Comparison of ENCODE assay signal across 9 cellular contexts in the genomic region with DNA sequence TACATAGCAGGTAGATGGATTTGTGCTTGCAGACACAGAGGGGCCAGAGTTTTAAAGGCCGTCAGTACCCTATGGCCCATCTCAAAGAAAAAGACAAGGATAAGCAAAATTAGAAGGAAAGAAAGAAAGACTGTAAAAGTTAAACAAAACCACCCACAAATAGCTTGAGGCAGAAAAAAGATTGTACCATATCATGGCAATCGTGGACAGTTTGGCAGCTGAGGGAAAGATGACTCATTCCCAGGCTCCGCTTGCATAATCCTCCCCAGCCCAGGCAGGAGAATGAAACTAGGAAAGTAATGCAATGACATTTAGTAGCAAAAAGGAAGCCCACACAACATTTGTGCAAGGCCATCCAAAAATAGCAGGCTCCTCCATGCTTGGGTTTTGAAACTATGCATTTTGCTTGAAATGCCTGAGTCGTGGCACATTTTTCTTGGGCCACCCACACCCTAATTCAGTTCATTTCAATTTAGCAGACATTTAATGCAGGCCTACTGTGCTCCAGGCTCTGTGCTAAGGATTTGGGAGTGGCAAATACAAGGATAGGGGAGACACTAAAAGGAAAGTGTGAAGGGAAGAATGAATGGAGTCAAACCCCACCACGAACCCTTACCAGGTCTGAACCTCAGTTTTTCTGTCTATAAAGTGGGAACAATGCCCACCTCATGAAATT. TPM values are rescaled to one million over a fixed set of nuclear protein-coding genes. Genes with fewer than 3 reads are reported as not detected.
DNase-seq lines count a peak whose midpoint lies in the region; ATAC-seq and TF ChIP-seq lines count a peak whose summit lies in the region.
"Had no signal": no experiment of that assay in that cellular context is flagged by ENCODE, and none has a peak within 500 bp of the region (broad histone marks: within the 10 kb centered on the region; RNA-seq: fewer than 3 reads in every experiment).

No MANE protein-coding gene starts in this region.

- no peak overlapping the region for H3K4me3 ChIP-seq in right lobe of liver

- H3K4me1 Mint-ChIP-seq in stimulated activated naive CD8-positive, alpha-beta T cell treated with anti-CD3 and anti-CD28 coated beads, Interleukin-15, Interleukin-2, amounts not matched to agents 100 ng/mL and 50 ng/mL, for 24 hours (ENCODE audit: low read depth): peaks cover 55% of the 10 kb centered on the region

- intact Hi-C loops in right lobe of liver (cut with DNase I): no loop called here

- peak; percentile 49 for TF ChIP-seq POLR2A in right lobe of liver (IDR thresholded peaks at IDR 0.05)

- H3K27ac ChIP-seq in caudate nucleus (ENCODE audit: low read depth, low read length) (peak overlapping the region; percentile 33), right lobe of liver (peak overlapping the region; percentile 54 to 63 (median 61))

- WGBS in right lobe of liver (ENCODE audit: insufficient coverage, low coverage, low lambda C conversion rate, missing lambda C conversion rate): 15% methylated on average over 5 of the region's 5 CpGs

- DNase-seq in activated CD4-positive, alpha-beta T cell treated with anti-CD3 and anti-CD28 coated beads for 48 hours: peak; percentile 72
- DNase-seq in activated CD4-positive, alpha-beta T cell treated with anti-CD3 and anti-CD28 coated beads, Interleukin-2, amount 50 U/mL, for 4 hours: no peak
- DNase-seq in caudate nucleus (lab: John Stamatoyannopoulos, UW): peak in 46 of 61 donors; percentile 17 to 92 (median 55)
- DNase-seq in right lobe of liver: peak; percentile 63 to 83 (median 71)
- no peak for DNase-seq in KG1 (lab: John Stamatoyannopoulos, UW)
- DNase-seq: activated naive CD8-positive, alpha-beta T cell treated with anti-CD3 and anti-CD28 coated beads, Interleukin-2, amount 10 ng/mL, durations not matched to agents 7 days and 5 days had no signal

- peak overlapping the region; percentile 81 for H3K27ac Mint-ChIP-seq in stimulated activated naive CD8-positive, alpha-beta T cell treated with anti-CD3 and anti-CD28 coated beads, Interleukin-15, Interleukin-2, amounts not matched to agents 100 ng/mL and 50 ng/mL, for 24 hours
- H3K27ac Mint-ChIP-seq: activated naive CD8-positive, alpha-beta T cell treated with anti-CD3 and anti-CD28 coated beads, Interleukin-2, amount 10 ng/mL, durations not matched to agents 7 days and 5 days had no signal

- H3K36me3 Mint-ChIP-seq in stimulated activated naive CD8-positive, alpha-beta T cell treated with anti-CD3 and anti-CD28 coated beads, Interleukin-15, Interleukin-2, amounts not matched to agents 100 ng/mL and 50 ng/mL, for 24 hours (ENCODE audit: low read depth): no peaks in the 10 kb centered on the region
- H3K36me3 Mint-ChIP-seq: activated naive CD8-positive, alpha-beta T cell treated with anti-CD3 and anti-CD28 coated beads, Interleukin-2, amount 10 ng/mL, durations not matched to agents 7 days and 5 days had no signal

- peaks cover 10 to 49% (median 27%) of the 10 kb centered on the region in 4 donors for H3K4me1 ChIP-seq in right lobe of liver

- no peak for TF ChIP-seq CTCF in right lobe of liver (IDR thresholded peaks at IDR 0.05)

- peak overlapping the region; percentile 51 for H3K4me3 Mint-ChIP-seq in stimulated activated naive CD8-positive, alpha-beta T cell treated with anti-CD3 and anti-CD28 coated beads, Interleukin-15, Interleukin-2, amounts not matched to agents 100 ng/mL and 50 ng/mL, for 24 hours
- H3K4me3 Mint-ChIP-seq: activated naive CD8-positive, alpha-beta T cell treated with anti-CD3 and anti-CD28 coated beads, Interleukin-2, amount 10 ng/mL, durations not matched to agents 7 days and 5 days had no signal

- no peaks in the 10 kb centered on the region for H3K9me3 Mint-ChIP-seq in stimulated activated naive CD8-positive, alpha-beta T cell treated with anti-CD3 and anti-CD28 coated beads, Interleukin-15, Interleukin-2, amounts not matched to agents 100 ng/mL and 50 ng/mL, for 24 hours
- H3K9me3 Mint-ChIP-seq: activated naive CD8-positive, alpha-beta T cell treated with anti-CD3 and anti-CD28 coated beads, Interleukin-2, amount 10 ng/mL, durations not matched to agents 7 days and 5 days had no signal

- no peaks in the 10 kb centered on the region for H3K36me3 ChIP-seq in right lobe of liver

- peak; percentile 68 to 84 (median 81) for ATAC-seq in right lobe of liver
- no peak for ATAC-seq in GM21447 (IDR thresholded peaks at IDR 0.05; ENCODE audit: unreplicated experiment)

- H3K9me3 ChIP-seq in right lobe of liver: no peaks in the 10 kb centered on the region

- H3K27me3 Mint-ChIP-seq in stimulated activated naive CD8-positive, alpha-beta T cell treated with anti-CD3 and anti-CD28 coated beads, Interleukin-15, Interleukin-2, amounts not matched to agents 100 ng/mL and 50 ng/mL, for 24 hours: peaks cover 14% of the 10 kb centered on the region
- H3K27me3 Mint-ChIP-seq: activated naive CD8-positive, alpha-beta T cell treated with anti-CD3 and anti-CD28 coated beads, Interleukin-2, amount 10 ng/mL, durations not matched to agents 7 days and 5 days had no signal

- H3K27me3 ChIP-seq in right lobe of liver: no peaks in the 10 kb centered on the region

TF ChIP-seq in PFSK-1, 5 proteins besides CTCF, POLR2A, EP300 and RAD21:
- TF ChIP-seq, protein P1, sequence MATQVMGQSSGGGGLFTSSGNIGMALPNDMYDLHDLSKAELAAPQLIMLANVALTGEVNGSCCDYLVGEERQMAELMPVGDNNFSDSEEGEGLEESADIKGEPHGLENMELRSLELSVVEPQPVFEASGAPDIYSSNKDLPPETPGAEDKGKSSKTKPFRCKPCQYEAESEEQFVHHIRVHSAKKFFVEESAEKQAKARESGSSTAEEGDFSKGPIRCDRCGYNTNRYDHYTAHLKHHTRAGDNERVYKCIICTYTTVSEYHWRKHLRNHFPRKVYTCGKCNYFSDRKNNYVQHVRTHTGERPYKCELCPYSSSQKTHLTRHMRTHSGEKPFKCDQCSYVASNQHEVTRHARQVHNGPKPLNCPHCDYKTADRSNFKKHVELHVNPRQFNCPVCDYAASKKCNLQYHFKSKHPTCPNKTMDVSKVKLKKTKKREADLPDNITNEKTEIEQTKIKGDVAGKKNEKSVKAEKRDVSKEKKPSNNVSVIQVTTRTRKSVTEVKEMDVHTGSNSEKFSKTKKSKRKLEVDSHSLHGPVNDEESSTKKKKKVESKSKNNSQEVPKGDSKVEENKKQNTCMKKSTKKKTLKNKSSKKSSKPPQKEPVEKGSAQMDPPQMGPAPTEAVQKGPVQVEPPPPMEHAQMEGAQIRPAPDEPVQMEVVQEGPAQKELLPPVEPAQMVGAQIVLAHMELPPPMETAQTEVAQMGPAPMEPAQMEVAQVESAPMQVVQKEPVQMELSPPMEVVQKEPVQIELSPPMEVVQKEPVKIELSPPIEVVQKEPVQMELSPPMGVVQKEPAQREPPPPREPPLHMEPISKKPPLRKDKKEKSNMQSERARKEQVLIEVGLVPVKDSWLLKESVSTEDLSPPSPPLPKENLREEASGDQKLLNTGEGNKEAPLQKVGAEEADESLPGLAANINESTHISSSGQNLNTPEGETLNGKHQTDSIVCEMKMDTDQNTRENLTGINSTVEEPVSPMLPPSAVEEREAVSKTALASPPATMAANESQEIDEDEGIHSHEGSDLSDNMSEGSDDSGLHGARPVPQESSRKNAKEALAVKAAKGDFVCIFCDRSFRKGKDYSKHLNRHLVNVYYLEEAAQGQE (IDR thresholded peaks at IDR 0.05; ENCODE audit: insufficient read depth in 1 of 2, low read depth in 2 of 2, low read length in 2 of 2): no peak
- TF ChIP-seq SIN3A (IDR thresholded peaks at IDR 0.05; ENCODE audit: borderline replicate concordance, insufficient read depth, low read length) (peak; percentile 84; the same call in 1 of the 2 replicates), FOXP2 (optimal IDR thresholded peaks at IDR 0.05; ENCODE audit: borderline replicate concordance, extremely low read depth, extremely low read length, insufficient read depth) (peak; percentile 14), POLR2AphosphoS5 (IDR thresholded peaks at IDR 0.05; ENCODE audit: low read depth, low read length) (no peak), TAF1 (IDR thresholded peaks at IDR 0.05; ENCODE audit: borderline replicate concordance, insufficient read depth, low read length) (0 out of 2 replicates have a peak, but pooled peaks have one; percentile 26)

RNA-seq across cellular contexts. Expression of gene SMAD3, which starts 40.9 kb away (rescaled TPM):
- polyA plus RNA-seq in PFSK-1 (2012; ENCODE audit: insufficient read length, low read depth): 19.5 TPM
- total RNA-seq in right lobe of liver: 10 to 100 TPM in 5 of 6 experiments, 1 to 10 TPM in 1; 9.2 to 34.0 (median 14.4) TPM

Comparison
In these comparisons a context has a peak if more than half of its experiments do, and no peak if none do; other contexts are left out.
1. DNase-seq: peak in activated CD4-positive, alpha-beta T cell treated with anti-CD3 and anti-CD28 coated beads for 48 hours (single experiment), caudate nucleus (46 of 61) and right lobe of liver (3 of 3); none in activated CD4-positive, alpha-beta T cell treated with anti-CD3 and anti-CD28 coated beads, Interleukin-2, amount 50 U/mL, for 4 hours (0 of 2) and KG1 (single experiment).